ENCODE assay signal across 9 cellular contexts in the genomic region with DNA sequence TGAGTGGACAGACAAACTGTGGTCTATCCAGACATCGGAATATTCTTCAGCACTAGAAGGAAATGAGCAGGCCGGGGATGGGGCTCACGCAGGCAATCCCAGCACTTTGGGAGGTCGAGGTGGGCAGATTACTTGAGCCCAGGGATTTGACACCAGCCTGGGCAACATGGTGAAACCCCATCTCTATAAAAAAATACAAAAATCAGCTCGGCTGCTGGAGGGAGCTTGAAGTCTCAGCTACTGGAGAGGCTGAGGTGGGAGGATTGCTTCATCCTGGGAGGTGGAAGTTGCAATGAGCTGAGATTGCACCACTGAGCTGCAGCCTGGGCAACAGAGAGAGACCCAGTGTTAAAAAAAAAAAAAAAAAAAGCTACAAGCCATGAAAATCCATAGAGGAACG. TPM values are rescaled to one million over a fixed set of nuclear protein-coding genes. Genes with fewer than 3 reads are reported as not detected.
DNase-seq lines count a peak whose midpoint lies in the region; ATAC-seq, FAIRE-seq and TF ChIP-seq lines count a peak whose summit lies in the region.
"Had no signal": no experiment of that assay in that cellular context is flagged by ENCODE, and none has a peak within 500 bp of the region (broad histone marks: within the 10 kb centered on the region; RNA-seq: fewer than 3 reads in every experiment).

No MANE protein-coding gene starts in this region.

- CTCF ChIA-PET in MCF 10A (lab: Yijun Ruan, JAX) (interaction anchor here (0.9 to 1.5 kb wide), 4 partner anchors 13 to 1264 kb away, joined by 3 to 5 read pairs (median 3); no protein-coding TSS in a partner anchor), HepG2 (lab: Yijun Ruan, JAX; ENCODE audit: low intra/inter-chr PET ratio, low total read pairs) (no interaction called here)

- TF ChIP-seq CTCF in Loucy (conservative IDR thresholded peaks at IDR 0.05; ENCODE audit: low read length): no peak
- TF ChIP-seq CTCF in MCF 10A (IDR thresholded peaks at IDR 0.05; ENCODE audit: unreplicated experiment): no peak
- no peak for TF ChIP-seq CTCF in HepG2 (CRISPR knock-in tag; IDR thresholded peaks at IDR 0.05)

- H3K4me3 Mint-ChIP-seq in MCF 10A (ENCODE audit: unreplicated experiment): peak overlapping the region; percentile 60

- no peak for TF ChIP-seq EP300 in HepG2 (IDR thresholded peaks at IDR 0.05; ENCODE audit: low read depth in 2 of 2, low read length in 2 of 2)
- no peak for TF ChIP-seq EP300 in HepG2 (CRISPR knock-in tag; IDR thresholded peaks at IDR 0.05; ENCODE audit: borderline replicate concordance)

- H3K9me2 ChIP-seq in Loucy (replicated peaks; ENCODE audit: low read depth, low read length): no peaks in the 10 kb centered on the region

- H3K79me2 ChIP-seq in ACC112 (ENCODE audit: control insufficient read depth, insufficient read depth, low read length, unreplicated experiment) (no peaks in the 10 kb centered on the region), Loucy (ENCODE audit: insufficient read depth, low read length) (no peaks in the 10 kb centered on the region), HepG2 (ENCODE audit: insufficient read depth, low read length) (no peaks in the 10 kb centered on the region)

- H3K27me3 Mint-ChIP-seq in MCF 10A (ENCODE audit: insufficient read depth, unreplicated experiment): no peaks in the 10 kb centered on the region

- DNase-seq in MCF 10A (ENCODE audit: unreplicated experiment) (peak; percentile 87), HepG2 (ENCODE audit: low spot score) (no peak), foreskin melanocyte (no peak), T1000 (lab: John Stamatoyannopoulos, UW) (no peak), NCI-H1048 (lab: John Stamatoyannopoulos, UW) (no peak)
- DNase-seq: NCI-H82 had no signal

- peaks cover 39% of the 10 kb centered on the region for H3K4me1 Mint-ChIP-seq in MCF 10A (ENCODE audit: insufficient read depth, unreplicated experiment)

- H2AFZ ChIP-seq in ACC112 (ENCODE audit: low read length, unreplicated experiment): no peak overlapping the region
- 0 out of 2 replicates have a peak overlapping the region, but pooled peaks have one; percentile 15 for H2AFZ ChIP-seq in Loucy (ENCODE audit: low read length)
- no peak overlapping the region for H2AFZ ChIP-seq in HepG2 (ENCODE audit: low read length)

- H4K20me1 ChIP-seq in Loucy (ENCODE audit: insufficient read depth, low read length, poor library complexity, severe bottlenecking) (no peaks in the 10 kb centered on the region), HepG2 (ENCODE audit: insufficient read depth, low read length) (no peaks in the 10 kb centered on the region)

- peak overlapping the region; percentile 58 for H3K27ac ChIP-seq in ACC112 (ENCODE audit: low read depth, low read length)
- no peak overlapping the region for H3K27ac ChIP-seq in HepG2 (ENCODE audit: extremely low read length, insufficient read depth, low read length)

- TF ChIP-seq POLR2A in HepG2 (IDR thresholded peaks at IDR 0.05; ENCODE audit: insufficient read depth in 1 of 2, low read depth in 2 of 2, low read length in 2 of 2): no peak

- H3K27ac Mint-ChIP-seq in MCF 10A (ENCODE audit: low read depth, unreplicated experiment): peak overlapping the region; percentile 80

- intact Hi-C loops in MCF 10A (cut with micrococcal nuclease) (no loop called here), HepG2 (cut with micrococcal nuclease; ENCODE audit: unreplicated experiment) (no loop called here)

- TF ChIP-seq RAD21 in HepG2 (CRISPR knock-in tag; IDR thresholded peaks at IDR 0.05): no peak

- in situ Hi-C loops in HepG2 (cut with HindIII; ENCODE audit: extremely low pct_ligation_motif_present, low pct_unique_long_range_greater_than_20kb): no loop called here

- WGBS in HepG2 (ENCODE audit: low lambda C conversion rate): 32% methylated on average over 6 of the region's 6 CpGs

- no peak overlapping the region for H3K4me3 ChIP-seq in ACC112 (ENCODE audit: low read depth, low read length)
- peak overlapping the region; percentile 65 for H3K4me3 ChIP-seq in Loucy (ENCODE audit: low read length, poor library complexity, severe bottlenecking)
- H3K4me3 ChIP-seq in HepG2 (replicated peaks in 1 of 3; ENCODE audit: insufficient read depth in 1 of 3, low read depth in 2 of 3, low read length in 3 of 3): no peak overlapping the region

- H3K9ac ChIP-seq in Loucy (ENCODE audit: low read depth, low read length, poor library complexity, severe bottlenecking) (peak overlapping the region; percentile 62), HepG2 (ENCODE audit: insufficient read depth, low read depth, low read length) (no peak overlapping the region)

- H3K36me3 ChIP-seq in ACC112 (ENCODE audit: insufficient read depth, low read length) (no peaks in the 10 kb centered on the region), Loucy (ENCODE audit: insufficient read depth, low read length) (no peaks in the 10 kb centered on the region), HepG2 (replicated peaks in 1 of 2; ENCODE audit: control insufficient read depth in 1 of 2, insufficient read depth in 2 of 2, low read length in 2 of 2) (no peaks in the 10 kb centered on the region)

- ATAC-seq in HepG2 (no peak), GM21737 (IDR thresholded peaks at IDR 0.05; ENCODE audit: unreplicated experiment) (no peak)

- peaks cover 31% of the 10 kb centered on the region for H3K4me1 ChIP-seq in ACC112 (ENCODE audit: control insufficient read depth, insufficient read depth, low read length, unreplicated experiment)
- peaks cover 33% of the 10 kb centered on the region for H3K4me1 ChIP-seq in Loucy (ENCODE audit: insufficient read depth, low read length, poor library complexity, severe bottlenecking)
- peaks cover 14% of the 10 kb centered on the region for H3K4me1 ChIP-seq in HepG2 (ENCODE audit: insufficient read depth, low read length)

- H3K9me3 ChIP-seq in Loucy (ENCODE audit: insufficient read depth, low read depth, low read length) (no peaks in the 10 kb centered on the region; the same call in 1 of the 2 replicates), HepG2 (ENCODE audit: low read length) (no peaks in the 10 kb centered on the region)

- BruUV-seq in MCF 10A (replicated peaks; lab: Mats Ljungman, UMichigan): no TSS peak
- no TSS peak for BruUV-seq in HepG2 (replicated peaks; lab: Mats Ljungman, UMichigan)

- H3F3A ChIP-seq in Loucy (ENCODE audit: low read depth): no peaks in the 10 kb centered on the region

- peak overlapping the region; percentile 69 for H3K4me2 ChIP-seq in Loucy (ENCODE audit: low read depth, low read length, poor library complexity, severe bottlenecking)
- no peak overlapping the region for H3K4me2 ChIP-seq in HepG2 (ENCODE audit: low read depth, low read length)

- H3K9me3 Mint-ChIP-seq in MCF 10A (ENCODE audit: unreplicated experiment): no peaks in the 10 kb centered on the region

- POLR2A ChIA-PET in MCF 10A (lab: Yijun Ruan, JAX): interaction anchor here (0.7 to 4.2 kb wide), 13 partner anchors 8 to 322 kb away, joined by 3 to 54 read pairs (median 5); partner anchors contain the start of genes CTSD and SYT8
- POLR2A ChIA-PET in HepG2 (lab: Yijun Ruan, JAX): no interaction called here

- H3K27me3 ChIP-seq in ACC112 (ENCODE audit: insufficient read depth, low read length) (no peaks in the 10 kb centered on the region), Loucy (ENCODE audit: insufficient read depth, low read length, poor library complexity, severe bottlenecking) (no peaks in the 10 kb centered on the region), HepG2 (ENCODE audit: control insufficient read depth in 1 of 2, insufficient read depth in 2 of 2, low read length in 2 of 2) (peaks cover 5 to 48% of the 10 kb centered on the region in 2 experiments; a peak in 3 of 5 replicates)

- no peak for FAIRE-seq in HepG2 (lab: Jason Lieb, UNC)

- peaks cover 6% of the 10 kb centered on the region for H3K36me3 Mint-ChIP-seq in MCF 10A (ENCODE audit: insufficient read depth, unreplicated experiment)

RNA-seq across cellular contexts. Expression of gene CTSD, which starts 8.0 kb away (rescaled TPM):
- total RNA-seq in MCF 10A (2022) (366 and 367 TPM in 2 replicates), HepG2 (2016; rRNA removed; fragmentation: Illumina TruSeq; extraction: Trizol) (41.6 and 143 TPM in 2 replicates)
- total RNA-seq in HepG2 (2016; cell fraction: cytosol; rRNA removed; fragmentation: Illumina TruSeq; extraction: Trizol; ENCODE audit: low read depth): 27.5 and 30.2 TPM in 2 replicates
- total RNA-seq in HepG2 (2016; cell fraction: insoluble cytoplasmic fraction; rRNA removed; fragmentation: Illumina TruSeq; extraction: Trizol): 34.4 and 150 TPM in 2 replicates
- total RNA-seq in HepG2 (2016; cell fraction: membrane; rRNA removed; fragmentation: Illumina TruSeq; extraction: Trizol): 48.5 and 49.5 TPM in 2 replicates
- 148 and 175 TPM in 2 replicates for total RNA-seq in HepG2 (2016; cell fraction: nucleus; rRNA removed; fragmentation: Illumina TruSeq; extraction: Trizol)
- polyA plus RNA-seq in HepG2 (2011; rRNA removed): 230 and 408 TPM in 2 replicates
- 243 and 281 TPM in 2 replicates for polyA plus RNA-seq in HepG2 (2011; cell fraction: cytosol; rRNA removed)
- 384 and 418 TPM in 2 replicates for polyA plus RNA-seq in HepG2 (2011; cell fraction: nucleus; rRNA removed)
- 353 and 402 TPM in 2 replicates for polyA plus RNA-seq in HepG2 (2012)
- polyA plus RNA-seq in HepG2 (2016; cell fraction: cytosol; fragmentation: Illumina TruSeq; extraction: Trizol; ENCODE audit: low read depth): 52.6 and 53.6 TPM in 2 replicates
- polyA plus RNA-seq in HepG2 (2016; cell fraction: insoluble cytoplasmic fraction; fragmentation: Illumina TruSeq; extraction: Trizol; ENCODE audit: low read depth): 67.0 and 91.4 TPM in 2 replicates
- polyA plus RNA-seq in HepG2 (2016; cell fraction: membrane; fragmentation: Illumina TruSeq; extraction: Trizol; ENCODE audit: low read depth): 63.0 and 71.7 TPM in 2 replicates
- polyA plus RNA-seq in HepG2 (2016; cell fraction: nucleus; fragmentation: Illumina TruSeq; extraction: Trizol; ENCODE audit: insufficient read depth, low read depth): 389 and 405 TPM in 2 replicates
- polyA minus RNA-seq in HepG2 (2011; rRNA and poly(A)+ RNA removed; ENCODE audit: low replicate concordance): 165 and 658 TPM in 2 replicates
- polyA minus RNA-seq in HepG2 (2011; cell fraction: cytosol; rRNA and poly(A)+ RNA removed): 233 and 311 TPM in 2 replicates
- polyA minus RNA-seq in HepG2 (2011; cell fraction: nucleus; rRNA and poly(A)+ RNA removed): 60.6 and 93.4 TPM in 2 replicates

RNA-seq across cellular contexts. Expression of gene IFITM10, which starts 21.3 kb away (rescaled TPM):
- total RNA-seq in MCF 10A (2022) (1.9 and 2.0 TPM in 2 replicates), HepG2 (2016; rRNA removed; fragmentation: Illumina TruSeq; extraction: Trizol) (0.09 TPM in 1 of 2 replicates, not detected in the other)
- total RNA-seq in HepG2 (2016; cell fraction: cytosol; rRNA removed; fragmentation: Illumina TruSeq; extraction: Trizol; ENCODE audit: low read depth): not detected in 2 replicates
- total RNA-seq in HepG2 (2016; cell fraction: insoluble cytoplasmic fraction; rRNA removed; fragmentation: Illumina TruSeq; extraction: Trizol): not detected in 2 replicates
- not detected in 2 replicates for total RNA-seq in HepG2 (2016; cell fraction: membrane; rRNA removed; fragmentation: Illumina TruSeq; extraction: Trizol)
- total RNA-seq in HepG2 (2016; cell fraction: nucleus; rRNA removed; fragmentation: Illumina TruSeq; extraction: Trizol): not detected in 2 replicates
- 0.13 and 0.22 TPM in 2 replicates for polyA plus RNA-seq in HepG2 (2011; rRNA removed)
- polyA plus RNA-seq in HepG2 (2011; cell fraction: cytosol; rRNA removed): 0.08 and 0.11 TPM in 2 replicates
- 1.8 and 2.5 TPM in 2 replicates for polyA plus RNA-seq in HepG2 (2011; cell fraction: nucleus; rRNA removed)
- 0.47 and 1.3 TPM in 2 replicates for polyA plus RNA-seq in HepG2 (2012)
- not detected in 2 replicates for polyA plus RNA-seq in HepG2 (2016; cell fraction: cytosol; fragmentation: Illumina TruSeq; extraction: Trizol; ENCODE audit: low read depth)
- polyA plus RNA-seq in HepG2 (2016; cell fraction: insoluble cytoplasmic fraction; fragmentation: Illumina TruSeq; extraction: Trizol; ENCODE audit: low read depth): not detected in 2 replicates
- not detected in 2 replicates for polyA plus RNA-seq in HepG2 (2016; cell fraction: membrane; fragmentation: Illumina TruSeq; extraction: Trizol; ENCODE audit: low read depth)
- polyA plus RNA-seq in HepG2 (2016; cell fraction: nucleus; fragmentation: Illumina TruSeq; extraction: Trizol; ENCODE audit: insufficient read depth, low read depth): not detected in 2 replicates
- polyA minus RNA-seq in HepG2 (2011; rRNA and poly(A)+ RNA removed; ENCODE audit: low replicate concordance): 0.28 and 0.44 TPM in 2 replicates
- polyA minus RNA-seq in HepG2 (2011; cell fraction: cytosol; rRNA and poly(A)+ RNA removed): not detected in 2 replicates
- polyA minus RNA-seq in HepG2 (2011; cell fraction: nucleus; rRNA and poly(A)+ RNA removed): 1.0 and 1.6 TPM in 2 replicates
